ENCODE assay signal across 2 cellular contexts in genomic region chr17:34254146-34254545, GRCh38.
TF ChIP-seq lines count a peak whose summit lies in the region.

No MANE protein-coding gene starts in this region.

TF ChIP-seq in IMR-90, 13 proteins besides CTCF, POLR2A, EP300 and RAD21:
- TF ChIP-seq MAFK (IDR thresholded peaks at IDR 0.05; ENCODE audit: low read depth, low read length) (no peak), BHLHE40 (IDR thresholded peaks at IDR 0.05; ENCODE audit: low read depth, low read length) (no peak), SMC3 (IDR thresholded peaks at IDR 0.05; ENCODE audit: low read depth, low read length) (no peak), NFE2L2 (IDR thresholded peaks at IDR 0.05; ENCODE audit: low read depth, low read length) (no peak), MXI1 (IDR thresholded peaks at IDR 0.05; ENCODE audit: borderline replicate concordance, low read depth, low read length) (no peak), FOS (IDR thresholded peaks at IDR 0.05; ENCODE audit: low read depth, low read length) (no peak; the same call in 1 of the 2 replicates), RFX5 (IDR thresholded peaks at IDR 0.05; ENCODE audit: low read depth, low read length) (no peak), USF2 (IDR thresholded peaks at IDR 0.05; ENCODE audit: low read depth, low read length) (no peak), MAZ (IDR thresholded peaks at IDR 0.05; ENCODE audit: borderline replicate concordance, low read depth, low read length) (no peak), CHD1 (IDR thresholded peaks at IDR 0.05; ENCODE audit: low read depth, low read length) (no peak), RCOR1 (IDR thresholded peaks at IDR 0.05; ENCODE audit: insufficient replicate concordance, low read length) (no peak), CEBPB (IDR thresholded peaks at IDR 0.05; ENCODE audit: low read depth, low read length) (no peak)
- TF ChIP-seq, protein P1, sequence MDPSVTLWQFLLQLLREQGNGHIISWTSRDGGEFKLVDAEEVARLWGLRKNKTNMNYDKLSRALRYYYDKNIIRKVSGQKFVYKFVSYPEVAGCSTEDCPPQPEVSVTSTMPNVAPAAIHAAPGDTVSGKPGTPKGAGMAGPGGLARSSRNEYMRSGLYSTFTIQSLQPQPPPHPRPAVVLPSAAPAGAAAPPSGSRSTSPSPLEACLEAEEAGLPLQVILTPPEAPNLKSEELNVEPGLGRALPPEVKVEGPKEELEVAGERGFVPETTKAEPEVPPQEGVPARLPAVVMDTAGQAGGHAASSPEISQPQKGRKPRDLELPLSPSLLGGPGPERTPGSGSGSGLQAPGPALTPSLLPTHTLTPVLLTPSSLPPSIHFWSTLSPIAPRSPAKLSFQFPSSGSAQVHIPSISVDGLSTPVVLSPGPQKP (IDR thresholded peaks at IDR 0.05; ENCODE audit: borderline replicate concordance, low read depth, low read length), result no peak

TF ChIP-seq in H1, 55 proteins besides CTCF, POLR2A, EP300 and RAD21:
- TF ChIP-seq RNF2 (IDR thresholded peaks at IDR 0.05; ENCODE audit: borderline replicate concordance, low read depth, low read length, missing control alignments, poor library complexity, severe bottlenecking) (no peak), GABPA (IDR thresholded peaks at IDR 0.05; ENCODE audit: borderline replicate concordance, insufficient read depth, low read length) (no peak), TAF1 (IDR thresholded peaks at IDR 0.05; ENCODE audit: low read depth, low read length) (no peak), EGR1 (IDR thresholded peaks at IDR 0.05; ENCODE audit: borderline replicate concordance, low read depth, low read length) (no peak), EZH2 (IDR thresholded peaks at IDR 0.05; ENCODE audit: low read depth, low read length, severe bottlenecking) (no peak), JUND (IDR thresholded peaks at IDR 0.05; ENCODE audit: low read length) (no peak), SAP30 (IDR thresholded peaks at IDR 0.05; ENCODE audit: insufficient read depth, insufficient replicate concordance, low read length) (no peak)
TF ChIP-seq in H1: peak in this region for 0.
